Comparison of ENCODE assay signal across 30 cellular contexts in the genomic region with DNA sequence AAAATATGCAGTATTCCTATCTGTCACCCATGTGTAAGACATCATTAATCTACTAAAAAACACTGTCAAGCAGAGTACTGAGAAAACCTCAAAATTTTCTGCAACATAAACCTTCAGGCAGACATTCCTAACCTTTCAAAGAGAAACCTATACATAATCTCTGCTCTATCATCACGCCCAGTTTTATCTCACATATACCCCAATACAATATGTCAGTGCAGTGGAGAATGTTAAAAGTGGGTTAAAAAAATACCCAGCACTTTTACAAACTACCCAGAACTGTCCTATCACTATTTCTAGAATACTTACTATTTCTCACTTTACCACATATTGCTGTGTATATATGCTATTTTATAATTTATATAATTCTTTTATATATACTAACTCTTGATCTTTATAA.
"Had no signal": no experiment of that assay in that cellular context is flagged by ENCODE, and none has a peak within 500 bp of the region (broad histone marks: within the 10 kb centered on the region; RNA-seq: fewer than 3 reads in every experiment).

No MANE protein-coding gene starts in this region.

- H3K27ac ChIP-seq: adrenal gland, body of pancreas, esophagus muscularis mucosa, foreskin keratinocyte, gastrocnemius medialis, heart left ventricle had no signal

- H3K4me1 Mint-ChIP-seq: activated naive CD4-positive, alpha-beta T cell treated with anti-CD3 and anti-CD28 coated beads, Interleukin-2, amount 50 U/mL, for 24 hours had no signal

- H3K4me1 ChIP-seq: adrenal gland, body of pancreas, esophagus muscularis mucosa, gastrocnemius medialis, heart left ventricle had no signal

- ATAC-seq: body of pancreas; effector memory CD8-positive, alpha-beta T cell; foreskin keratinocyte; gastrocnemius medialis; heart left ventricle had no signal

- H3K9me3 Mint-ChIP-seq: activated naive CD4-positive, alpha-beta T cell treated with anti-CD3 and anti-CD28 coated beads, Interleukin-2, amount 50 U/mL, for 24 hours had no signal

- H3K27me3 ChIP-seq: adrenal gland, body of pancreas, esophagus muscularis mucosa, foreskin keratinocyte, gastrocnemius medialis, heart left ventricle had no signal

- H3K36me3 Mint-ChIP-seq: activated naive CD4-positive, alpha-beta T cell treated with anti-CD3 and anti-CD28 coated beads, Interleukin-2, amount 50 U/mL, for 24 hours had no signal

- H3K27me3 Mint-ChIP-seq: activated naive CD4-positive, alpha-beta T cell treated with anti-CD3 and anti-CD28 coated beads, Interleukin-2, amount 50 U/mL, for 24 hours; activated T-cell treated with anti-CD3 and anti-CD28 coated beads, Interleukin-2, amount 50 U/mL, for 24 hours; effector memory CD8-positive, alpha-beta T cell had no signal

- H3K4me3 Mint-ChIP-seq: activated naive CD4-positive, alpha-beta T cell treated with anti-CD3 and anti-CD28 coated beads, Interleukin-2, amount 50 U/mL, for 24 hours; activated T-cell treated with anti-CD3 and anti-CD28 coated beads, Interleukin-2, amount 50 U/mL, for 24 hours; activated T-cell treated with anti-CD3 and anti-CD28 coated beads, Interleukin-2, amount 50 U/mL, for 72 hours; effector memory CD8-positive, alpha-beta T cell had no signal

- H3K9me3 ChIP-seq: adrenal gland, body of pancreas, esophagus muscularis mucosa, gastrocnemius medialis, heart left ventricle had no signal

- H3K27ac Mint-ChIP-seq: activated naive CD4-positive, alpha-beta T cell treated with anti-CD3 and anti-CD28 coated beads, Interleukin-2, amount 50 U/mL, for 24 hours; activated T-cell treated with anti-CD3 and anti-CD28 coated beads, Interleukin-2, amount 50 U/mL, for 24 hours; activated T-cell treated with anti-CD3 and anti-CD28 coated beads, Interleukin-2, amount 50 U/mL, for 72 hours; effector memory CD8-positive, alpha-beta T cell had no signal

- H3K36me3 ChIP-seq: adrenal gland, esophagus muscularis mucosa, gastrocnemius medialis, heart left ventricle had no signal

- H3K4me3 ChIP-seq: adrenal gland, body of pancreas, esophagus muscularis mucosa, gastrocnemius medialis, heart left ventricle had no signal

- DNase-seq: activated CD4-positive, alpha-beta T cell treated with anti-CD3 and anti-CD28 coated beads for 4 hours; activated CD4-positive, alpha-beta T cell treated with anti-CD3 and anti-CD28 coated beads, Interleukin-2, amount 50 U/mL, for 1 hour; activated CD4-positive, alpha-beta T cell treated with anti-CD3 and anti-CD28 coated beads, Interleukin-2, amount 50 U/mL, for 48 hours; activated CD4-positive, CD25-positive, alpha-beta regulatory T cell; activated CD4-positive, CD25-positive, alpha-beta regulatory T cell treated with anti-CD3 and anti-CD28 coated beads, Interleukin-2, amount 50 U/mL, for 72 hours; activated CD8-positive, alpha-beta memory T cell treated with anti-CD3 and anti-CD28 coated beads, Interleukin-2, amount 50 U/mL, for 48 hours; activated effector memory CD4-positive, alpha-beta T cell treated with Interleukin-2 at 50 U/mL for 16 hours; activated gamma-delta T cell treated with Interleukin-2 at 50 U/mL for 16 hours; activated naive CD4-positive, alpha-beta T cell treated with Interleukin-2 at 50 U/mL for 16 hours; activated T-cell treated with anti-CD3 and anti-CD28 coated beads for 4 hours; activated T-cell treated with anti-CD3 and anti-CD28 coated beads, Interleukin-2, amount 50 U/mL, for 24 hours; activated T-cell treated with anti-CD3 and anti-CD28 coated beads, Interleukin-2, amount 50 U/mL, for 72 hours; adrenal gland; amygdala; aorta; body of pancreas; caudate nucleus; cortex of kidney; dermis blood vessel endothelial cell; effector CD4-positive, alpha-beta T cell; effector memory CD8-positive, alpha-beta T cell; erythroblast; foreskin keratinocyte; gastrocnemius medialis; glutamatergic neuron; heart left ventricle; hypothalamus; T-helper 2 cell had no signal
